1 cellular context compared by ENCODE assay signal in the genomic region with DNA sequence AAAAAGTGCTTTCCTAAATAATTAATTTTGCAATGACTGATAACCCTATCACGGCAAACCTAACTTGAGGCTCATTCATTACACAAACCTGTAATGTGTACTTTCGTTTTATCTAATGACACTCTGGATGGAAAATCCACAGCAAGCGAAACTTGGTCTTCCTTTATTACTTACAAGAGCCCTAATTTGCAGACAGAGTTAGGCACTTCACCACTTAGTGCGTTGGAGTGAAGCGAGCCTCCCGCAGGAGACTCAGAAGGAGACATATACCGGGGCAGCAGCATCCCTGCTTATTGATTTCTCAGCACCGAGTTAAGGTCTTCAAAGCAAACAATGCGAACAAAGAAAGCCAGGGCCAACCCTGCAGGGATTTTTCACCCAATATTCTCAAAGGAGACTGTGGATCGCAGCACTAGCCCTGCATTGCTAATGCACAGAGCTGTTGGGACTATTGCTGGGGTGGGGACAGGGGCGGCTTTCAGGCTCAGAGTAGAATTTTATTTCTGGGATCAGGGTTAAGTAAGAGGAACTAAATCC.
TF ChIP-seq lines count a peak whose summit lies in the region.

No MANE protein-coding gene starts in this region.

TF ChIP-seq in IMR-90, 13 proteins besides CTCF, POLR2A, EP300 and RAD21:
- TF ChIP-seq BHLHE40 (IDR thresholded peaks at IDR 0.05; ENCODE audit: low read depth, low read length), result no peak
- TF ChIP-seq USF2 (IDR thresholded peaks at IDR 0.05; ENCODE audit: low read depth, low read length), result no peak
- no peak for TF ChIP-seq CEBPB (IDR thresholded peaks at IDR 0.05; ENCODE audit: low read depth, low read length)
- no peak for TF ChIP-seq NFE2L2 (IDR thresholded peaks at IDR 0.05; ENCODE audit: low read depth, low read length)
- TF ChIP-seq, protein P1, sequence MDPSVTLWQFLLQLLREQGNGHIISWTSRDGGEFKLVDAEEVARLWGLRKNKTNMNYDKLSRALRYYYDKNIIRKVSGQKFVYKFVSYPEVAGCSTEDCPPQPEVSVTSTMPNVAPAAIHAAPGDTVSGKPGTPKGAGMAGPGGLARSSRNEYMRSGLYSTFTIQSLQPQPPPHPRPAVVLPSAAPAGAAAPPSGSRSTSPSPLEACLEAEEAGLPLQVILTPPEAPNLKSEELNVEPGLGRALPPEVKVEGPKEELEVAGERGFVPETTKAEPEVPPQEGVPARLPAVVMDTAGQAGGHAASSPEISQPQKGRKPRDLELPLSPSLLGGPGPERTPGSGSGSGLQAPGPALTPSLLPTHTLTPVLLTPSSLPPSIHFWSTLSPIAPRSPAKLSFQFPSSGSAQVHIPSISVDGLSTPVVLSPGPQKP (IDR thresholded peaks at IDR 0.05; ENCODE audit: borderline replicate concordance, low read depth, low read length), result no peak
- TF ChIP-seq MAZ (IDR thresholded peaks at IDR 0.05; ENCODE audit: borderline replicate concordance, low read depth, low read length), result no peak
- TF ChIP-seq RFX5 (IDR thresholded peaks at IDR 0.05; ENCODE audit: low read depth, low read length), result no peak
- no peak for TF ChIP-seq MXI1 (IDR thresholded peaks at IDR 0.05; ENCODE audit: borderline replicate concordance, low read depth, low read length)
- no peak for TF ChIP-seq SMC3 (IDR thresholded peaks at IDR 0.05; ENCODE audit: low read depth, low read length)
- no peak for TF ChIP-seq RCOR1 (IDR thresholded peaks at IDR 0.05; ENCODE audit: insufficient replicate concordance, low read length)
- no peak for TF ChIP-seq CHD1 (IDR thresholded peaks at IDR 0.05; ENCODE audit: low read depth, low read length)
